Comparison of ENCODE assay signal across 8 cellular contexts in genomic region chr16:12803203-12804093, GRCh38. TPM values are rescaled to one million over a fixed set of nuclear protein-coding genes. Genes with fewer than 3 reads are reported as not detected.
DNase-seq lines count a peak whose midpoint lies in the region; ATAC-seq and TF ChIP-seq lines count a peak whose summit lies in the region.

A gene with protein sequence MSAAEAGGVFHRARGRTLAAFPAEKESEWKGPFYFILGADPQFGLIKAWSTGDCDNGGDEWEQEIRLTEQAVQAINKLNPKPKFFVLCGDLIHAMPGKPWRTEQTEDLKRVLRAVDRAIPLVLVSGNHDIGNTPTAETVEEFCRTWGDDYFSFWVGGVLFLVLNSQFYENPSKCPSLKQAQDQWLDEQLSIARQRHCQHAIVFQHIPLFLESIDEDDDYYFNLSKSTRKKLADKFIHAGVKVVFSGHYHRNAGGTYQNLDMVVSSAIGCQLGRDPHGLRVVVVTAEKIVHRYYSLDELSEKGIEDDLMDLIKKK (minus strand): TSS chr16:12803887. CDS start chr16:12803776, 111 bp downstream.

- H3K9me3 Mint-ChIP-seq in activated T-cell treated with anti-CD3 and anti-CD28 coated beads, Interleukin-2, amount 50 U/mL, for 4 hours, result no peaks in the 10 kb centered on the region

- intact Hi-C loops in PC-9 (cut with micrococcal nuclease; ENCODE audit: unreplicated experiment), result loop anchor here (1.0 to 5.0 kb wide), 9 partner anchors 74 to 649 kb away; no protein-coding TSS in a partner anchor

- peaks cover 45% of the 10 kb centered on the region for H3K79me2 ChIP-seq in PC-9 (ENCODE audit: low read depth)

- no peaks in the 10 kb centered on the region for H4K20me1 ChIP-seq in PC-9 (ENCODE audit: insufficient read depth)

- 4 to 6% methylated on average over 56 of the region's 56 CpGs for WGBS in esophagus, 2 donors

- H3K9me3 ChIP-seq in PC-9 (ENCODE audit: insufficient read depth, low read depth), result no peaks in the 10 kb centered on the region
- H3K9me3 ChIP-seq in esophagus (ENCODE audit: control insufficient read depth in 2 of 2, insufficient read depth in 1 of 2, low read depth in 1 of 2, low read length in 1 of 2), result no peaks in the 10 kb centered on the region
- H3K9me3 ChIP-seq in muscle layer of colon (ENCODE audit: low read length), result no peaks in the 10 kb centered on the region

- TF ChIP-seq CTCF in PC-9 (conservative IDR thresholded peaks at IDR 0.05), result no peak

- H3K27ac ChIP-seq in PC-9, result peak within 1 kb of the TSS; percentile 99
- peak within 1 kb of the TSS; percentile 96 to 98 for H3K27ac ChIP-seq in esophagus (ENCODE audit: low read depth in 2 of 2, low read length in 1 of 2)
- peak within 1 kb of the TSS; percentile 76 for H3K27ac ChIP-seq in muscle layer of colon (ENCODE audit: low read depth, low read length)

- H3F3A ChIP-seq in PC-9 (ENCODE audit: insufficient read depth, low read depth), result peaks cover 29% of the 10 kb centered on the region

- BruUV-seq in PC-9 (replicated peaks; lab: Mats Ljungman, UMichigan), result no TSS peak

- no peaks in the 10 kb centered on the region for H3K9me2 ChIP-seq in PC-9 (ENCODE audit: insufficient read depth)

- no peak within 1 kb of the TSS for H3K9ac ChIP-seq in muscle layer of colon (ENCODE audit: low read length)

- peaks cover 21% of the 10 kb centered on the region for H3K4me1 Mint-ChIP-seq in activated T-cell treated with anti-CD3 and anti-CD28 coated beads, Interleukin-2, amount 50 U/mL, for 4 hours (ENCODE audit: low read depth)

- peak within 1 kb of the TSS; percentile 71 for H2AFZ ChIP-seq in PC-9

- peaks cover 2% of the 10 kb centered on the region for H3K27me3 Mint-ChIP-seq in activated T-cell treated with anti-CD3 and anti-CD28 coated beads, Interleukin-2, amount 50 U/mL, for 4 hours (ENCODE audit: low read depth)

- H3K27me3 ChIP-seq in PC-9 (ENCODE audit: insufficient read depth, low read depth) (no peaks in the 10 kb centered on the region), esophagus (ENCODE audit: control insufficient read depth in 1 of 2, insufficient read depth in 2 of 2, low read length in 2 of 2) (no peaks in the 10 kb centered on the region), muscle layer of colon (ENCODE audit: control insufficient read depth in 1 of 2, insufficient read depth in 2 of 2, low read length in 2 of 2) (no peaks in the 10 kb centered on the region)

- no peaks in the 10 kb centered on the region for H3K36me3 Mint-ChIP-seq in activated T-cell treated with anti-CD3 and anti-CD28 coated beads, Interleukin-2, amount 50 U/mL, for 4 hours (ENCODE audit: insufficient read depth)

- H3K4me3 Mint-ChIP-seq in activated T-cell treated with anti-CD3 and anti-CD28 coated beads, Interleukin-2, amount 50 U/mL, for 4 hours, result peak within 1 kb of the TSS; percentile 92

- ATAC-seq in GM21447 (IDR thresholded peaks at IDR 0.05; ENCODE audit: unreplicated experiment), result peak; percentile 79
- peak; percentile 95 for ATAC-seq in activated T-cell treated with anti-CD3 and anti-CD28 coated beads, Interleukin-2, amount 50 U/mL, for 4 hours

- CTCF ChIA-PET in PC-9 (lab: Charles Lee), result interaction anchor here (0.6 to 0.7 kb wide), 2 partner anchors 108 to 253 kb away, joined by 3 read pairs; no protein-coding TSS in a partner anchor

- peak; percentile 96 for DNase-seq in D341Med (ENCODE audit: low spot score)
- DNase-seq in HuH-7 (ENCODE audit: low spot score), result peak; percentile 74
- DNase-seq in PC-9, result peak; percentile 83 to 94
- peak; percentile 85 for DNase-seq in activated T-cell treated with anti-CD3 and anti-CD28 coated beads, Interleukin-2, amount 50 U/mL, for 4 hours
- DNase-seq in stimulated activated CD8-positive, alpha-beta memory T cell treated with anti-CD3 and anti-CD28 coated beads, Interleukin-4, amount 100 ng/mL, for 48 hours, result peak; percentile 94

- POLR2A ChIA-PET in PC-9 (lab: Charles Lee; ENCODE audit: unreplicated experiment), result interaction anchor here (0.5 to 1.0 kb wide), 6 partner anchors 39 to 1575 kb away, joined by 3 to 9 read pairs (median 4); no protein-coding TSS in a partner anchor

- H3K36me3 ChIP-seq in PC-9 (ENCODE audit: low read depth) (no peaks in the 10 kb centered on the region), esophagus (ENCODE audit: control insufficient read depth in 2 of 2, insufficient read depth in 2 of 2, low read length in 1 of 2) (no peaks in the 10 kb centered on the region), muscle layer of colon (ENCODE audit: insufficient read depth, low read length) (no peaks in the 10 kb centered on the region)

- H3K4me2 ChIP-seq in PC-9, result peak within 1 kb of the TSS; percentile 94

- H3K4me3 ChIP-seq in PC-9, result peak within 1 kb of the TSS; percentile 97
- peak within 1 kb of the TSS; percentile 69 to 72 for H3K4me3 ChIP-seq in esophagus (ENCODE audit: low read depth in 1 of 2, low read length in 2 of 2)
- H3K4me3 ChIP-seq in muscle layer of colon (ENCODE audit: low read depth in 1 of 2, low read length in 2 of 2), result peak within 1 kb of the TSS; percentile 69 to 74

- H3K4me1 ChIP-seq in PC-9 (replicated peaks; ENCODE audit: insufficient read depth), result peaks cover 39% of the 10 kb centered on the region
- peaks cover 0 to 7% of the 10 kb centered on the region in 2 donors for H3K4me1 ChIP-seq in esophagus (ENCODE audit: control insufficient read depth in 2 of 2, insufficient read depth in 2 of 2, low read length in 1 of 2)
- H3K4me1 ChIP-seq in muscle layer of colon (ENCODE audit: insufficient read depth, low read length), result peaks cover 16% of the 10 kb centered on the region

RNA-seq across cellular contexts. Expression of the gene that starts here (rescaled TPM):
- total RNA-seq in PC-9 (2021), result 52.8 and 66.9 TPM in 2 replicates
- total RNA-seq in activated T-cell treated with anti-CD3 and anti-CD28 coated beads, Interleukin-2, amount 50 U/mL, for 4 hours, result 1 to 10 TPM; 5.8 to 8.6 (median 8.2) TPM
- 10 to 100 TPM; 22.3 to 27.8 TPM for polyA plus RNA-seq in esophagus

Comparison
In these comparisons a context has a peak if more than half of its experiments do, and no peak if none do; other contexts are left out.
1. Peak in every context shown above with its lines: DNase-seq, ATAC-seq, H3K4me3 ChIP-seq and H3K27ac ChIP-seq.